12 cellular contexts compared by ENCODE assay signal in the genomic region with DNA sequence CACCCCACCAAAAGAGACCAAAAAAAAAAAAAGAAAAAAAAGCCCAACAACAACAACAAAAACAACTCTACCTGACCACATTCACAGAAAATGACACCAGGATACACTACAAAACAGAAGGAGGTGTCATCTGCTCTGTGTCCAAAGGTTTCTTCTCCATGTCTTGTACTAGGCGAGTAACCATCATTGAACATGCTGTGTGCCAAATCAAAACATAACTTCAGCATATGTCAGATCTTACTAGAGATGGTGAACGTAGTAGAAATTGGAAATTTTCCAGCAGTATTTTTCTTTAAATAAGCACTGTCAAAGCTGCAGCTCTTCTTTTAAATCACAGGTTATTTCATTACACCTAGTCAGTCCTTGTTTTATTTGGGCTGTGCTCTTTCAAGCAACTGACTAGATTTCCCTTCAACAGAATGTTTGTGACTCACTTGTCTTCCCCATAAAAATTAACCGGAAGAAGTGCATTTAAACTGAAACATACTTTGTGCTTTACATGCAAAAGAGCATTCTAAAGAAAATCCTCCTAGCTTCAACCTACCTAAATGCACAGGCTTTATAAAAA. TPM values are rescaled to one million over a fixed set of nuclear protein-coding genes. Genes with fewer than 3 reads are reported as not detected.
DNase-seq lines count a peak whose midpoint lies in the region; ATAC-seq, FAIRE-seq and TF ChIP-seq lines count a peak whose summit lies in the region.
"Had no signal": no experiment of that assay in that cellular context is flagged by ENCODE, and none has a peak within 500 bp of the region (broad histone marks: within the 10 kb centered on the region; RNA-seq: fewer than 3 reads in every experiment).

No MANE protein-coding gene starts in this region.

- H3K23ac ChIP-seq in IMR-90 (ENCODE audit: low read depth, low read length) = no peak overlapping the region

- no peaks in the 10 kb centered on the region for H3K27me3 Mint-ChIP-seq in T-helper 1 cell treated with Interleukin-12 subunit alpha and Interleukin-12 subunit beta and Interleukin-4 antibody, amounts not matched to agents 30 μg/mL and 1 μg/mL, for 36 hours (ENCODE audit: low read depth)
- H3K27me3 Mint-ChIP-seq in naive thymus-derived CD4-positive, alpha-beta T cell = no peaks in the 10 kb centered on the region

- dilution Hi-C loops in IMR-90 (cut with HindIII; ENCODE audit: low sequenced_read_pairs, unreplicated experiment) = no loop called here

- peaks cover 19% of the 10 kb centered on the region for H3K36me3 ChIP-seq in IMR-90 (ENCODE audit: control insufficient read depth, insufficient read depth, low read length)
- peaks cover 0 to 26% of the 10 kb centered on the region in 2 experiments; a peak in 3 of 4 replicates for H3K36me3 ChIP-seq in GM12878 (ENCODE audit: control insufficient read depth in 2 of 2, insufficient read depth in 2 of 2, low read length in 1 of 2)
- peaks cover 0 to 25% (median 15%) of the 10 kb centered on the region in 3 experiments for H3K36me3 ChIP-seq in naive thymus-derived CD4-positive, alpha-beta T cell (ENCODE audit: control insufficient read depth in 2 of 3, insufficient read depth in 3 of 3, low read length in 3 of 3)

- H3K4me1 ChIP-seq in IMR-90 (ENCODE audit: control insufficient read depth, insufficient read depth, low read length) (peaks cover 5% of the 10 kb centered on the region; the same call in 1 of the 2 replicates), GM12878 (ENCODE audit: control insufficient read depth, insufficient read depth, low read length) (no peaks in the 10 kb centered on the region)
- peaks cover 0 to 14% of the 10 kb centered on the region in 2 donors for H3K4me1 ChIP-seq in naive thymus-derived CD4-positive, alpha-beta T cell (ENCODE audit: control insufficient read depth in 2 of 2, insufficient read depth in 2 of 2, low read length in 2 of 2)
- H3K4me1 ChIP-seq: parathyroid adenoma had no signal

- TF ChIP-seq EP300 in GM12878 (IDR thresholded peaks at IDR 0.05; ENCODE audit: borderline replicate concordance in 1 of 2, control insufficient read depth in 1 of 2, low read depth in 2 of 2, low read length in 2 of 2) = no peak

- intact Hi-C loops in IMR-90 (cut with micrococcal nuclease) (loop anchor here (2.0 kb wide), 1 partner anchor 37 kb away; no protein-coding TSS in a partner anchor), GM12878 (cut with micrococcal nuclease; ENCODE audit: unreplicated experiment) (no loop called here)
- intact Hi-C loops in naive thymus-derived CD4-positive, alpha-beta T cell (cut with micrococcal nuclease) = loop anchor here (5.0 to 10.0 kb wide), 2 partner anchors 43 to 45 kb away; a partner anchor contains a TSS

- H4K20me1 ChIP-seq in IMR-90 (ENCODE audit: insufficient read depth, low read length) (peaks cover 56% of the 10 kb centered on the region), GM12878 (ENCODE audit: control insufficient read depth, insufficient read depth) (peaks cover 3% of the 10 kb centered on the region; the same call in 1 of the 2 replicates)

- H3K9ac ChIP-seq in IMR-90 (ENCODE audit: low read depth, low read length) = no peak overlapping the region
- H3K9ac ChIP-seq in GM12878 (ENCODE audit: control insufficient read depth, insufficient read depth, low read length) = no peak overlapping the region
- H3K9ac ChIP-seq: parathyroid adenoma had no signal

- no peak overlapping the region for H3K4me3 Mint-ChIP-seq in T-helper 1 cell treated with Interleukin-12 subunit alpha and Interleukin-12 subunit beta and Interleukin-4 antibody, amounts not matched to agents 30 μg/mL and 1 μg/mL, for 36 hours
- peak overlapping the region in 1 of 10 donors; percentile 16 for H3K4me3 Mint-ChIP-seq in naive thymus-derived CD4-positive, alpha-beta T cell

- peak overlapping the region; percentile 16 for H3K27ac Mint-ChIP-seq in T-helper 1 cell treated with Interleukin-12 subunit alpha and Interleukin-12 subunit beta and Interleukin-4 antibody, amounts not matched to agents 30 μg/mL and 1 μg/mL, for 36 hours
- peak overlapping the region in 8 of 9 donors; percentile 1 to 83 (median 50) for H3K27ac Mint-ChIP-seq in naive thymus-derived CD4-positive, alpha-beta T cell

- no peak overlapping the region for H3K14ac ChIP-seq in IMR-90 (replicated peaks; ENCODE audit: low read depth, low read length)

- H3K4me1 Mint-ChIP-seq in T-helper 1 cell treated with Interleukin-12 subunit alpha and Interleukin-12 subunit beta and Interleukin-4 antibody, amounts not matched to agents 30 μg/mL and 1 μg/mL, for 36 hours (ENCODE audit: low read depth) = peaks cover 36% of the 10 kb centered on the region
- peaks cover 24 to 72% (median 61%) of the 10 kb centered on the region in 7 donors for H3K4me1 Mint-ChIP-seq in naive thymus-derived CD4-positive, alpha-beta T cell

- no peak overlapping the region for H2AK9ac ChIP-seq in IMR-90 (replicated peaks; ENCODE audit: low read depth, low read length, poor library complexity)

- no peak overlapping the region for H3K27ac ChIP-seq in IMR-90 (ENCODE audit: insufficient read depth, low read length)
- peak overlapping the region; percentile 10; the same call in 1 of the 2 replicates for H3K27ac ChIP-seq in GM12878 (ENCODE audit: control insufficient read depth, insufficient read depth)
- no peak overlapping the region for H3K27ac ChIP-seq in naive thymus-derived CD4-positive, alpha-beta T cell (ENCODE audit: low read depth, low read length)
- H3K27ac ChIP-seq: parathyroid adenoma, upper lobe of left lung had no signal

- FAIRE-seq in GM12878 (lab: Jason Lieb, UNC) = peak; percentile 66
- FAIRE-seq: endometrium had no signal

- H3K79me1 ChIP-seq in IMR-90 (ENCODE audit: low read depth in 1 of 2, low read length in 2 of 2) = peaks cover 28 to 54% of the 10 kb centered on the region in 2 experiments

- peaks cover 30% of the 10 kb centered on the region for H3K36me3 Mint-ChIP-seq in T-helper 1 cell treated with Interleukin-12 subunit alpha and Interleukin-12 subunit beta and Interleukin-4 antibody, amounts not matched to agents 30 μg/mL and 1 μg/mL, for 36 hours (ENCODE audit: low read depth)
- peaks cover 7 to 38% (median 30%) of the 10 kb centered on the region in 5 donors for H3K36me3 Mint-ChIP-seq in naive thymus-derived CD4-positive, alpha-beta T cell

- H3K9me1 ChIP-seq in IMR-90 (ENCODE audit: insufficient read depth, low read length) = peaks cover 6% of the 10 kb centered on the region; the same call in 1 of the 2 replicates

- no peak overlapping the region for H2BK15ac ChIP-seq in IMR-90 (ENCODE audit: low read depth, low read length)

- SMC1A ChIA-PET in GM12878 (lab: Charles Lee; ENCODE audit: uncharacterized antibody, unreplicated experiment) = interaction anchor here (1.0 to 1.6 kb wide), 3 partner anchors 38 to 48 kb away, joined by 3 to 8 read pairs (median 3); a partner anchor contains a TSS

- H3K9me3 Mint-ChIP-seq in T-helper 1 cell treated with Interleukin-12 subunit alpha and Interleukin-12 subunit beta and Interleukin-4 antibody, amounts not matched to agents 30 μg/mL and 1 μg/mL, for 36 hours = no peaks in the 10 kb centered on the region
- no peaks in the 10 kb centered on the region for H3K9me3 Mint-ChIP-seq in naive thymus-derived CD4-positive, alpha-beta T cell

- POLR2A ChIA-PET in IMR-90 (lab: Charles Lee; ENCODE audit: unreplicated experiment) = no interaction called here
- POLR2A ChIA-PET in GM12878 (lab: Charles Lee) = no interaction called here
- POLR2A ChIA-PET in naive thymus-derived CD4-positive, alpha-beta T cell (lab: Charles Lee) = interaction anchor here (0.6 kb wide), 1 partner anchor 41 kb away, joined by 3 read pairs; no protein-coding TSS in a partner anchor

- TF ChIP-seq CTCF in IMR-90 (conservative IDR thresholded peaks at IDR 0.05; ENCODE audit: low read depth, low read length) (no peak), GM12878 (IDR thresholded peaks at IDR 0.05 in 2 of 3, conservative IDR thresholded peaks at IDR 0.05 in 1 of 3; ENCODE audit: control insufficient read depth in 2 of 3, extremely low read depth in 1 of 3, insufficient read depth in 1 of 3, low read depth in 3 of 3, low read length in 3 of 3) (no peak)

- H3K18ac ChIP-seq in IMR-90 (ENCODE audit: low read depth, low read length) = no peak overlapping the region

- DNase-seq in T-helper 1 cell = no peak
- DNase-seq in IMR-90 = peak; percentile 61
- DNase-seq in GM12878 (ENCODE audit: low read depth, low spot score) = no peak
- DNase-seq in naive thymus-derived CD4-positive, alpha-beta T cell = no peak
- no peak for DNase-seq in middle frontal gyrus (ENCODE audit: extremely low spot score, low spot score)
- no peak for DNase-seq in NCI-H2081 treated with DMSO at 0.1 percent for 48 hours (lab: John Stamatoyannopoulos, UW)
- no peak for DNase-seq in NCI-H2081 (lab: John Stamatoyannopoulos, UW)
- DNase-seq: left cardiac atrium, upper lobe of left lung had no signal

- H2BK5ac ChIP-seq in IMR-90 (ENCODE audit: low read depth, low read length, poor library complexity, severe bottlenecking) = no peak overlapping the region

- no peak overlapping the region for H2AK5ac ChIP-seq in IMR-90 (ENCODE audit: low read depth, low read length)

- no peak overlapping the region for H2BK20ac ChIP-seq in IMR-90 (ENCODE audit: low read depth, low read length)

- H4K91ac ChIP-seq in IMR-90 (ENCODE audit: insufficient read depth, low read depth, low read length) = no peak overlapping the region

- TF ChIP-seq RAD21 in IMR-90 (IDR thresholded peaks at IDR 0.05; ENCODE audit: low read length) (no peak), GM12878 (IDR thresholded peaks at IDR 0.05; ENCODE audit: insufficient read depth, low read depth, low read length) (no peak)

- H3K4me3 ChIP-seq in IMR-90 (ENCODE audit: insufficient read depth, low read depth, low read length) (no peak overlapping the region), GM12878 (no peak overlapping the region)
- H3K4me3 ChIP-seq in naive thymus-derived CD4-positive, alpha-beta T cell (ENCODE audit: low read length) = no peak overlapping the region
- H3K4me3 ChIP-seq: upper lobe of left lung had no signal

- TF ChIP-seq POLR2A in IMR-90 (IDR thresholded peaks at IDR 0.05; ENCODE audit: low read depth, low read length) (no peak), GM12878 (IDR thresholded peaks at IDR 0.05; ENCODE audit: low read depth, low read length) (no peak)

- H3K4ac ChIP-seq in IMR-90 (ENCODE audit: low read depth, low read length) = no peak overlapping the region

- peak; percentile 35; the same call in 1 of the 2 replicates for ATAC-seq in IMR-90 (ENCODE audit: low read depth)
- ATAC-seq in GM12878 = no peak
- ATAC-seq in naive thymus-derived CD4-positive, alpha-beta T cell = no peak

- H3K9me3 ChIP-seq in IMR-90 (ENCODE audit: control insufficient read depth, insufficient read depth, low read length) (no peaks in the 10 kb centered on the region), GM12878 (replicated peaks; ENCODE audit: control insufficient read depth, insufficient read depth, low read length) (no peaks in the 10 kb centered on the region)
- no peaks in the 10 kb centered on the region for H3K9me3 ChIP-seq in naive thymus-derived CD4-positive, alpha-beta T cell (ENCODE audit: control insufficient read depth in 2 of 3, low read length in 3 of 3)
- H3K9me3 ChIP-seq: upper lobe of left lung had no signal

- CTCF ChIA-PET in IMR-90 (lab: Yijun Ruan, JAX) (no interaction called here), GM12878 (lab: Yijun Ruan, JAX) (no interaction called here)
- CTCF ChIA-PET in naive thymus-derived CD4-positive, alpha-beta T cell (lab: Charles Lee) = interaction anchor here (0.8 kb wide), 1 partner anchor 270 kb away, joined by 4 read pairs; no protein-coding TSS in a partner anchor

- no peak overlapping the region for H4K8ac ChIP-seq in IMR-90 (ENCODE audit: low read depth in 2 of 2, low read length in 2 of 2)

- no peak overlapping the region for H4K5ac ChIP-seq in IMR-90 (ENCODE audit: low read depth, low read length)

- in situ Hi-C loops in IMR-90 (cut with MboI; ENCODE audit: low sequenced_read_pairs) = no loop called here
- in situ Hi-C loops in GM12878 (cut with MboI) = no loop called here

- H3K27me3 ChIP-seq in IMR-90 (ENCODE audit: control insufficient read depth, insufficient read depth, low read length) (no peaks in the 10 kb centered on the region), GM12878 (replicated peaks in 1 of 2; ENCODE audit: control insufficient read depth in 2 of 2, insufficient read depth in 2 of 2, low read length in 1 of 2) (no peaks in the 10 kb centered on the region)
- H3K27me3 ChIP-seq in naive thymus-derived CD4-positive, alpha-beta T cell (ENCODE audit: control insufficient read depth in 2 of 2, insufficient read depth in 2 of 2, low read length in 2 of 2) = no peaks in the 10 kb centered on the region
- H3K27me3 ChIP-seq: upper lobe of left lung had no signal

- RAD21 ChIA-PET in GM12878 (lab: Charles Lee; ENCODE audit: unreplicated experiment) = no interaction called here

- H2AFZ ChIP-seq in IMR-90 (replicated peaks; ENCODE audit: low read length, poor library complexity) = no peak overlapping the region
- no peak overlapping the region for H2AFZ ChIP-seq in GM12878 (ENCODE audit: control insufficient read depth, low read depth, low read length)
- H2AFZ ChIP-seq: parathyroid adenoma had no signal

- H3K56ac ChIP-seq in IMR-90 (ENCODE audit: extremely low read depth, insufficient read depth, low read length) = no peak overlapping the region

- H2BK120ac ChIP-seq in IMR-90 (ENCODE audit: low read depth, low read length) = no peak overlapping the region

- peaks cover 44% of the 10 kb centered on the region for H3K79me2 ChIP-seq in GM12878 (ENCODE audit: control insufficient read depth, insufficient read depth, low read length)

- no CpG with 5 or more reads among the region's 3 CpGs for WGBS in IMR-90 (ENCODE audit: extremely low coverage in 2 of 2, insufficient read length in 1 of 2), 2 experiments
- 17% methylated on average over 3 of the region's 3 CpGs for WGBS in GM12878 (ENCODE audit: insufficient coverage, insufficient replicate concordance, low lambda C conversion rate, missing lambda C conversion rate)

- H3K4me2 ChIP-seq in IMR-90 (ENCODE audit: low read depth, low read length) (peak overlapping the region; percentile 31; the same call in 1 of the 2 replicates), GM12878 (ENCODE audit: control insufficient read depth, insufficient read depth) (no peak overlapping the region)

- TSS peak; percentile 43 for BruUV-seq in IMR-90 (replicated peaks; lab: Mats Ljungman, UMichigan)
- BruUV-seq in GM12878 (replicated peaks; lab: Mats Ljungman, UMichigan) = TSS peak; percentile 31

RNA-seq across cellular contexts. Expression of a gene that starts 46.5 kb away (rescaled TPM):
- total RNA-seq in IMR-90 (2012; rRNA removed) (13.6 and 20.8 TPM in 2 replicates), GM12878 (2014; rRNA removed) (10.3 and 11.6 TPM in 2 replicates), GM12878 (2014; rRNA removed; fragmentation: Illumina TruSeq; extraction: Trizol) (17.5 and 17.9 TPM in 2 replicates), GM12878 (2021) (30.7 and 31.7 TPM in 2 replicates)
- polyA plus RNA-seq in IMR-90 (2012; rRNA removed) (4.0 and 7.1 TPM in 2 replicates), GM12878 (2011; rRNA removed) (26.9 and 29.8 TPM in 2 replicates), GM12878 (2014; fragmentation: Illumina TruSeq; extraction: Trizol) (21.5 and 32.2 TPM in 2 replicates), GM12878 (2014; fragmentation: Nextera tagmentation; extraction: Ambion mirVana) (1 to 10 TPM; 3.5 TPM), GM12878 (2014; rRNA removed) (10.7 and 10.9 TPM in 2 replicates), GM12878 (2016; fragmentation: Nextera tagmentation; extraction: Ambion mirVana) (1 to 10 TPM; 4.9 to 8.3 TPM)
- polyA plus RNA-seq in IMR-90 (2012; cell fraction: cytosol; rRNA removed) = 1.2 and 2.3 TPM in 2 replicates
- polyA plus RNA-seq in IMR-90 (2012; cell fraction: nucleus; rRNA removed; ENCODE audit: low replicate concordance) = 0.79 and 3.5 TPM in 2 replicates
- total RNA-seq in GM12878 (2013; cell fraction: nucleolus; rRNA removed) = 68.7 and 77.6 TPM in 2 replicates
- 11.6 TPM for polyA plus RNA-seq in GM12878 (2011; ENCODE audit: low read depth)
- polyA plus RNA-seq in GM12878 (2011; cell fraction: cytosol; rRNA removed) = 10.6 and 19.8 TPM in 2 replicates
- polyA plus RNA-seq in GM12878 (2011; cell fraction: nucleus; rRNA removed) = 12.1 and 14.3 TPM in 2 replicates
- 16.7 and 16.9 TPM in 2 replicates for polyA plus RNA-seq in GM12878 (2012)
- polyA minus RNA-seq in GM12878 (2011; rRNA and poly(A)+ RNA removed) = 24.4 and 39.5 TPM in 2 replicates
- polyA minus RNA-seq in GM12878 (2011; cell fraction: cytosol; rRNA and poly(A)+ RNA removed) = 9.9 and 10.8 TPM in 2 replicates
- polyA minus RNA-seq in GM12878 (2011; cell fraction: nucleus; rRNA and poly(A)+ RNA removed) = 13.2 and 22.3 TPM in 2 replicates
- 100 to 1,000 TPM in 3 of 5 experiments, 10 to 100 TPM in 2; 57.8 to 110 (median 107) TPM for total RNA-seq in naive thymus-derived CD4-positive, alpha-beta T cell
- 10 to 100 TPM; 40.9 to 42.8 TPM for polyA plus RNA-seq in naive thymus-derived CD4-positive, alpha-beta T cell
